8 cellular contexts compared by ENCODE assay signal in the genomic region with DNA sequence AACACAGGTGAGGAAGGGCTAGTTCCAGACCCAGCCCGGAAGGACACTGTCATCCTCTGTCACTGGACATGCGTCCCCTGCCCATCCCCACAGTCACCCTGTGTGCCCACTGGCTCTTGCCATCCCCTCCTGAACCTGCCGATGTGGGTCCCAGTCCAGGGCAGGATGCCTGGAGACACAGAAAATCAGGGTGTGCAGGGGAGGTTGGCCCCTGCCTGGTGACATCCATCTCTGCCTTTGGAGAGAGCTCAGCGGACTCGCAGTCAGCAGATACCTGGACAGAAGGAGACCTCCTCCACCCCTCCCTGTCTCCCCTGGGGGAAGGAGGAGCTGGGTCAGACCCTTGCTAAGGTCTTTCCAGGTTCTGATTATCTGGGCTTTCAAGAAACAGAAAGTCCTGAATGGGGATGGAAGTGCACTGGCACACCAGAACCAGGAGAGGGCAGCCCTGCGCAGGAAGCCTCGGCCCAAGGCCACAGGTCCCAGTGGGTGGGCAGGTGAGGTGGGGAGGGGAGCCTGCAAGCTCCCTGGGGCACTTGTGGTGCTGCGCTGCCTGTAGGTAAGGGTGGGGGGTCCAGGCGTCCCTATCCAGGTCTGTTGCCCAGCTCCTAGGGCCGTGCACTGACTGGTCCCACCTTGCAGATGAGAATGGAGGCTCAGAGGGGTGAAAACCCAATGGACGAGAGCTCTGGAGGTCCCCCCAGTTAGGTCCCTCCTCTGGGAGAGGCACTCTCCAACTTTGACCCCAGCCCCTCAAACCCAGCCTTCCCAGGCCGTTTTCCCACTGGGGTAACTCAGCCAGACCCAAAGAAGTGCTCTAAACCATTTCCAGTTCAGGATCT. TPM values are rescaled to one million over a fixed set of nuclear protein-coding genes. Genes with fewer than 3 reads are reported as not detected.
A peak's percentile ranks its signal among the peaks of the same experiment; 100 is the strongest.
DNase-seq lines count a peak whose midpoint lies in the region; ATAC-seq and TF ChIP-seq lines count a peak whose summit lies in the region.

No MANE protein-coding gene starts in this region.

- no peaks in the 10 kb centered on the region for H3K79me2 ChIP-seq in OCI-LY7 (ENCODE audit: insufficient read depth, low read depth, low read length)

- H3K9me3 Mint-ChIP-seq in stimulated activated naive B cell treated with anti-CD40 and anti-IgM and Interleukin-4, amounts not matched to agents 10 μg/mL and 1 μg/mL and 100 μg/mL, for 72 hours = peaks cover 3 to 7% of the 10 kb centered on the region in 2 donors

- H4K20me1 ChIP-seq in OCI-LY7 (ENCODE audit: insufficient read depth, low read length) = no peaks in the 10 kb centered on the region

- TF ChIP-seq CTCF in OCI-LY7 (conservative IDR thresholded peaks at IDR 0.05; ENCODE audit: low read length) (peak; percentile 86), astrocyte of the spinal cord (IDR thresholded peaks at IDR 0.05; ENCODE audit: low read depth, low read length) (peak; percentile 93)

- no peak overlapping the region for H3K4me3 Mint-ChIP-seq in stimulated activated naive B cell treated with anti-CD40 and anti-IgM and Interleukin-4, amounts not matched to agents 10 μg/mL and 1 μg/mL and 100 μg/mL, for 72 hours

- POLR2A ChIA-PET in OCI-LY7 (lab: Charles Lee) = no interaction called here

- H3K27ac ChIP-seq in OCI-LY7 (ENCODE audit: low read depth, low read length, poor library complexity, severe bottlenecking) = no peak overlapping the region

- peak; percentile 3 to 19 for DNase-seq in AML-193 (lab: John Stamatoyannopoulos, UW)
- peak; percentile 74 for DNase-seq in GM19238 (ENCODE audit: insufficient read length, low spot score)
- peak; percentile 40 for DNase-seq in OCI-LY7 (ENCODE audit: low spot score)
- DNase-seq in astrocyte of the spinal cord (ENCODE audit: low read depth, low spot score) = peak; percentile 22
- DNase-seq in kidney glomerular epithelial cell (lab: John Stamatoyannopoulos, UW) = peak; percentile 6
- DNase-seq in stimulated activated naive B cell treated with anti-CD40 and anti-IgM and Interleukin-4, amounts not matched to agents 10 μg/mL and 1 μg/mL and 100 μg/mL, for 72 hours = no peak

- no peaks in the 10 kb centered on the region for H3K36me3 ChIP-seq in OCI-LY7 (ENCODE audit: insufficient read depth, low read length)

- BruUV-seq in OCI-LY7 (replicated peaks; lab: Mats Ljungman, UMichigan) = no TSS peak

- no peaks in the 10 kb centered on the region for H3K9me3 ChIP-seq in OCI-LY7 (ENCODE audit: low read length)

- CTCF ChIA-PET in OCI-LY7 (lab: Charles Lee; ENCODE audit: unreplicated experiment) = no interaction called here

- intact Hi-C loops in OCI-LY7 (cut with micrococcal nuclease; ENCODE audit: unreplicated experiment) = loop anchor here (1.0 to 10.0 kb wide), 2 partner anchors 288 to 1115 kb away; no protein-coding TSS in a partner anchor

- no peak overlapping the region for H3K4me2 ChIP-seq in OCI-LY7 (ENCODE audit: low read length)

- no peak overlapping the region for H3K27ac Mint-ChIP-seq in stimulated activated naive B cell treated with anti-CD40 and anti-IgM and Interleukin-4, amounts not matched to agents 10 μg/mL and 1 μg/mL and 100 μg/mL, for 72 hours

- H3K4me3 ChIP-seq in OCI-LY7 (ENCODE audit: low read depth, low read length, poor library complexity, severe bottlenecking) (no peak overlapping the region), astrocyte of the spinal cord (ENCODE audit: low read depth, low read length) (no peak overlapping the region)

- H2AFZ ChIP-seq in OCI-LY7 (ENCODE audit: low read length) = no peak overlapping the region

- peaks cover 31 to 39% of the 10 kb centered on the region in 2 donors for H3K27me3 Mint-ChIP-seq in stimulated activated naive B cell treated with anti-CD40 and anti-IgM and Interleukin-4, amounts not matched to agents 10 μg/mL and 1 μg/mL and 100 μg/mL, for 72 hours

- no peaks in the 10 kb centered on the region for H3K9me2 ChIP-seq in OCI-LY7 (ENCODE audit: insufficient read depth, low read length)

- H3K4me1 Mint-ChIP-seq in stimulated activated naive B cell treated with anti-CD40 and anti-IgM and Interleukin-4, amounts not matched to agents 10 μg/mL and 1 μg/mL and 100 μg/mL, for 72 hours = peaks cover 0 to 4% of the 10 kb centered on the region in 2 donors

- H3K36me3 Mint-ChIP-seq in stimulated activated naive B cell treated with anti-CD40 and anti-IgM and Interleukin-4, amounts not matched to agents 10 μg/mL and 1 μg/mL and 100 μg/mL, for 72 hours = no peaks in the 10 kb centered on the region

- no peaks in the 10 kb centered on the region for H3K4me1 ChIP-seq in OCI-LY7 (ENCODE audit: insufficient read depth, low read length, poor library complexity, severe bottlenecking)

- ATAC-seq in stimulated activated naive B cell treated with anti-CD40 and anti-IgM and Interleukin-4, amounts not matched to agents 10 μg/mL and 1 μg/mL and 100 μg/mL, for 72 hours (replicated peaks) = peak; percentile 67 to 79
- ATAC-seq in GM19397 (IDR thresholded peaks at IDR 0.05; ENCODE audit: unreplicated experiment) (no peak), HG03039 (IDR thresholded peaks at IDR 0.05; ENCODE audit: unreplicated experiment) (no peak)

- in situ Hi-C loops in astrocyte of the spinal cord (cut with HindIII; ENCODE audit: low sequenced_read_pairs) = no loop called here

RNA-seq across cellular contexts. Expression of a gene that starts 9.7 kb away (rescaled TPM):
- not detected in 2 replicates for total RNA-seq in OCI-LY7 (2014; rRNA removed; shearing (Covaris generic))
- total RNA-seq in OCI-LY7 (2022) = not detected in 2 replicates

RNA-seq across cellular contexts. Expression of a gene that starts 14.1 kb away (rescaled TPM):
- 158 and 159 TPM in 2 replicates for total RNA-seq in OCI-LY7 (2014; rRNA removed; shearing (Covaris generic))
- total RNA-seq in OCI-LY7 (2022) = 75.5 and 106 TPM in 2 replicates

Comparison
In these comparisons a context has a peak if more than half of its experiments do, and no peak if none do; other contexts are left out.
1. ATAC-seq: peak in stimulated activated naive B cell treated with anti-CD40 and anti-IgM and Interleukin-4, amounts not matched to agents 10 μg/mL and 1 μg/mL and 100 μg/mL, for 72 hours (2 of 2); none in GM19397 (single experiment) and HG03039 (single experiment).